1 cellular context compared by ENCODE assay signal in the genomic region with DNA sequence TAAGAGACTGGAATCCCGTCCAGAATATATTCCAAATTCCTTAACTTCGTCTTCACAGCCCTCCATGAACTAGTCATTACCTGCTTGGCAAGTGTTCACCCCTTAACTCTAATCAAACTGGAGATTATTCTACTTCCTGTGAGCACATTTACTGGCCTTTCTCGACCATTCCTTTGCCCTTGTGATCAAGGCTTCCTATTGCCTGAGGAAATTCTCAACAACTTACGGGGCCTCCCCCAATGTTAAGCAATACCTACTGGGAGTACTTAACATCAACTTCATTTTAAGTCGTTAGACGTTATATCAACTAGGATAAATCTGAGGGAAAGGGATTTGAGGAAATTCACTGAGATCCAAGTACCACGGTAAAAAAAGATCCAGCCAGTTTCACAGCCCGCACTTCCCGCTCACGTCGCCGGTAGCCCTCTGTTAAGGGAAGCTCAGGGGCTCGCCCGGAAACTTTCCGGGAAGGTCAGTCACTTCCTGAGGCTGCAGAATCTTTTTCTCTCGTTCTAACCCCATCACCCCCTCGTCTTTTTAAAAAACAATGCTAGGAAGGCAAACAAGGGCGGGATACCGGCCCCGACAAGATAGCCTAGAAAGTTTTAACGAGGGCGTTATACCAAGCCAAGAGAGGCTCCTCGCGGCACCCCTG.
TF ChIP-seq lines count a peak whose summit lies in the region.

No MANE protein-coding gene starts in this region.

TF ChIP-seq in GM23338, 12 proteins besides CTCF, POLR2A, EP300 and RAD21 (continued from another document):
- TF ChIP-seq, protein P1, sequence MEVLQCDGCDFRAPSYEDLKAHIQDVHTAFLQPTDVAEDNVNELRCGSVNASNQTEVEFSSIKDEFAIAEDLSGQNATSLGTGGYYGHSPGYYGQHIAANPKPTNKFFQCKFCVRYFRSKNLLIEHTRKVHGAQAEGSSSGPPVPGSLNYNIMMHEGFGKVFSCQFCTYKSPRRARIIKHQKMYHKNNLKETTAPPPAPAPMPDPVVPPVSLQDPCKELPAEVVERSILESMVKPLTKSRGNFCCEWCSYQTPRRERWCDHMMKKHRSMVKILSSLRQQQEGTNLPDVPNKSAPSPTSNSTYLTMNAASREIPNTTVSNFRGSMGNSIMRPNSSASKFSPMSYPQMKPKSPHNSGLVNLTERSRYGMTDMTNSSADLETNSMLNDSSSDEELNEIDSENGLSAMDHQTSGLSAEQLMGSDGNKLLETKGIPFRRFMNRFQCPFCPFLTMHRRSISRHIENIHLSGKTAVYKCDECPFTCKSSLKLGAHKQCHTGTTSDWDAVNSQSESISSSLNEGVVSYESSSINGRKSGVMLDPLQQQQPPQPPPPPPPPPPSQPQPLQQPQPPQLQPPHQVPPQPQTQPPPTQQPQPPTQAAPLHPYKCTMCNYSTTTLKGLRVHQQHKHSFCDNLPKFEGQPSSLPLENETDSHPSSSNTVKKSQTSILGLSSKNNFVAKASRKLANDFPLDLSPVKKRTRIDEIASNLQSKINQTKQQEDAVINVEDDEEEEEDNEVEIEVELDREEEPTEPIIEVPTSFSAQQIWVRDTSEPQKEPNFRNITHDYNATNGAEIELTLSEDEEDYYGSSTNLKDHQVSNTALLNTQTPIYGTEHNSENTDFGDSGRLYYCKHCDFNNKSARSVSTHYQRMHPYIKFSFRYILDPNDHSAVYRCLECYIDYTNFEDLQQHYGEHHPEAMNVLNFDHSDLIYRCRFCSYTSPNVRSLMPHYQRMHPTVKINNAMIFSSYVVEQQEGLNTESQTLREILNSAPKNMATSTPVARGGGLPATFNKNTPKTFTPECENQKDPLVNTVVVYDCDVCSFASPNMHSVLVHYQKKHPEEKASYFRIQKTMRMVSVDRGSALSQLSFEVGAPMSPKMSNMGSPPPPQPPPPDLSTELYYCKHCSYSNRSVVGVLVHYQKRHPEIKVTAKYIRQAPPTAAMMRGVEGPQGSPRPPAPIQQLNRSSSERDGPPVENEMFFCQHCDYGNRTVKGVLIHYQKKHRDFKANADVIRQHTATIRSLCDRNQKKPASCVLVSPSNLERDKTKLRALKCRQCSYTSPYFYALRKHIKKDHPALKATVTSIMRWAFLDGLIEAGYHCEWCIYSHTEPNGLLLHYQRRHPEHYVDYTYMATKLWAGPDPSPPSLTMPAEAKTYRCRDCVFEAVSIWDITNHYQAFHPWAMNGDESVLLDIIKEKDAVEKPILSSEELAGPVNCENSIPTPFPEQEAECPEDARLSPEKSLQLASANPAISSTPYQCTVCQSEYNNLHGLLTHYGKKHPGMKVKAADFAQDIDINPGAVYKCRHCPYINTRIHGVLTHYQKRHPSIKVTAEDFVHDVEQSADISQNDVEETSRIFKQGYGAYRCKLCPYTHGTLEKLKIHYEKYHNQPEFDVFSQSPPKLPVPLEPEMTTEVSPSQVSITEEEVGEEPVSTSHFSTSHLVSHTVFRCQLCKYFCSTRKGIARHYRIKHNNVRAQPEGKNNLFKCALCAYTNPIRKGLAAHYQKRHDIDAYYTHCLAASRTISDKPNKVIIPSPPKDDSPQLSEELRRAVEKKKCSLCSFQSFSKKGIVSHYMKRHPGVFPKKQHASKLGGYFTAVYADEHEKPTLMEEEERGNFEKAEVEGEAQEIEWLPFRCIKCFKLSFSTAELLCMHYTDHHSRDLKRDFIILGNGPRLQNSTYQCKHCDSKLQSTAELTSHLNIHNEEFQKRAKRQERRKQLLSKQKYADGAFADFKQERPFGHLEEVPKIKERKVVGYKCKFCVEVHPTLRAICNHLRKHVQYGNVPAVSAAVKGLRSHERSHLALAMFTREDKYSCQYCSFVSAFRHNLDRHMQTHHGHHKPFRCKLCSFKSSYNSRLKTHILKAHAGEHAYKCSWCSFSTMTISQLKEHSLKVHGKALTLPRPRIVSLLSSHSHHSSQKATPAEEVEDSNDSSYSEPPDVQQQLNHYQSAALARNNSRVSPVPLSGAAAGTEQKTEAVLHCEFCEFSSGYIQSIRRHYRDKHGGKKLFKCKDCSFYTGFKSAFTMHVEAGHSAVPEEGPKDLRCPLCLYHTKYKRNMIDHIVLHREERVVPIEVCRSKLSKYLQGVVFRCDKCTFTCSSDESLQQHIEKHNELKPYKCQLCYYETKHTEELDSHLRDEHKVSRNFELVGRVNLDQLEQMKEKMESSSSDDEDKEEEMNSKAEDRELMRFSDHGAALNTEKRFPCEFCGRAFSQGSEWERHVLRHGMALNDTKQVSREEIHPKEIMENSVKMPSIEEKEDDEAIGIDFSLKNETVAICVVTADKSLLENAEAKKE (CRISPR knock-in tag; IDR thresholded peaks at IDR 0.05) = no peak
- TF ChIP-seq, protein P2, sequence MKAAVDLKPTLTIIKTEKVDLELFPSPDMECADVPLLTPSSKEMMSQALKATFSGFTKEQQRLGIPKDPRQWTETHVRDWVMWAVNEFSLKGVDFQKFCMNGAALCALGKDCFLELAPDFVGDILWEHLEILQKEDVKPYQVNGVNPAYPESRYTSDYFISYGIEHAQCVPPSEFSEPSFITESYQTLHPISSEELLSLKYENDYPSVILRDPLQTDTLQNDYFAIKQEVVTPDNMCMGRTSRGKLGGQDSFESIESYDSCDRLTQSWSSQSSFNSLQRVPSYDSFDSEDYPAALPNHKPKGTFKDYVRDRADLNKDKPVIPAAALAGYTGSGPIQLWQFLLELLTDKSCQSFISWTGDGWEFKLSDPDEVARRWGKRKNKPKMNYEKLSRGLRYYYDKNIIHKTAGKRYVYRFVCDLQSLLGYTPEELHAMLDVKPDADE (IDR thresholded peaks at IDR 0.05) = no peak
- no peak for TF ChIP-seq EZH2 (IDR thresholded peaks at IDR 0.05; ENCODE audit: low read depth, unreplicated experiment)
- TF ChIP-seq JUNB (IDR thresholded peaks at IDR 0.05; ENCODE audit: unreplicated experiment) = no peak
- TF ChIP-seq CREB1 (CRISPR knock-in tag; IDR thresholded peaks at IDR 0.05; ENCODE audit: low read depth) = no peak
- no peak for TF ChIP-seq EZH2phosphoT487 (IDR thresholded peaks at IDR 0.05; ENCODE audit: unreplicated experiment)
TF ChIP-seq in GM23338: peak in this region for 0.
